ENCODE assay signal across 30 cellular contexts in the genomic region with DNA sequence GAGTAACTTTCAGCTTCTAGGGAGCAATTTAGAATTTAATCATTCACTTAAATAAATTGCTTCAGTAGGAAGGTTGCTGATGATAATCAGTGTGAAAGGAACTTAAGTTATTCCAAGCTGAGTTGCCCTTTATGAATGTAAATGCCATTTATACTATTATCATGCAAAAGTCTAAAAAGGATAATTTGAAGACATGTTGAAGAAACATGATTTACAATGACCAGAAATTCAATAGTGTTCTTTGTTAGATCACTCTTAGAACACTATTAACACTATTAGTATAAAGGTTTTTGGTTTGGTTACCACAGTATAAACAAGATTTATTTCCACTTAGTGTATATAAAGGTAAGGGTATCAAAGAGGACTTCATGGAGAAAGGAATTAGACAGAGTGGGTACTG. TPM values are rescaled to one million over a fixed set of nuclear protein-coding genes. Genes with fewer than 3 reads are reported as not detected.
"Had no signal": no experiment of that assay in that cellular context is flagged by ENCODE, and none has a peak within 500 bp of the region (broad histone marks: within the 10 kb centered on the region; RNA-seq: fewer than 3 reads in every experiment).

No MANE protein-coding gene starts in this region.

- H3K4me1 ChIP-seq: stomach, suprapubic skin, testis, thyroid gland, tibial artery, tibial nerve, transverse colon, upper lobe of left lung, upper lobe of right lung, uterus, vagina had no signal

- H3K9me3 ChIP-seq: suprapubic skin, testis, thoracic aorta, thyroid gland, tibial artery, transverse colon, upper lobe of left lung, upper lobe of right lung, uterus, vagina had no signal

- DNase-seq: stimulated activated CD4-positive, alpha-beta T cell treated with anti-CD3 and anti-CD28 coated beads, Interleukin-2, amount 100 ng/mL, for 24 hours; stimulated activated CD4-positive, alpha-beta T cell treated with anti-CD3 and anti-CD28 coated beads, Interleukin-4, amount 100 ng/mL, for 1 hour; stimulated activated CD4-positive, alpha-beta T cell treated with anti-CD3 and anti-CD28 coated beads, Interleukin-4, amount 100 ng/mL, for 24 hours; stimulated activated CD4-positive, alpha-beta T cell treated with anti-CD3 and anti-CD28 coated beads, Interleukin-4, amount 100 ng/mL, for 4 hours; stimulated activated CD8-positive, alpha-beta memory T cell treated with anti-CD3 and anti-CD28 coated beads, Interleukin-4, amount 100 ng/mL, for 48 hours; stimulated activated naive B cell treated with anti-CD40 and anti-IgM and Interleukin-4, amounts not matched to agents 10 μg/mL and 1 μg/mL and 100 μg/mL, for 72 hours; stimulated activated naive CD4-positive, alpha-beta T cell; stimulated activated naive CD4-positive, alpha-beta T cell treated with Interleukin-2 at 50 U/mL for 16 hours; stimulated activated naive CD8-positive, alpha-beta T cell treated with anti-CD3 and anti-CD28 coated beads, Interleukin-15, amount 100 ng/mL, for 72 hours; stimulated activated naive CD8-positive, alpha-beta T cell treated with anti-CD3 and anti-CD28 coated beads, Interleukin-15, Interleukin-2, amounts not matched to agents 100 U/mL and 50 U/mL, for 24 hours; stomach; testis; thyroid gland; tibial artery; transverse colon; upper lobe of left lung; upper lobe of right lung; uterus had no signal

- H3K4me3 ChIP-seq: stomach, suprapubic skin, testis, thoracic aorta, thyroid gland, tibial artery, tibial nerve, transverse colon, upper lobe of left lung, upper lobe of right lung, uterus, vagina had no signal

- H3K27me3 ChIP-seq: testis, thyroid gland, tibial artery, tibial nerve, upper lobe of left lung, upper lobe of right lung, uterus, vagina had no signal

- H3K36me3 ChIP-seq: stomach, suprapubic skin, thoracic aorta, thyroid gland, tibial artery, tibial nerve, transverse colon, upper lobe of left lung, upper lobe of right lung, uterus, vagina had no signal

- H3K27ac ChIP-seq: stomach, suprapubic skin, testis, thoracic aorta, thyroid gland, tibial artery, tibial nerve, transverse colon, upper lobe of left lung, upper lobe of right lung, uterus, vagina had no signal

- ATAC-seq: stimulated activated effector memory CD8-positive, alpha-beta T cell treated with anti-CD3 and anti-CD28 coated beads, Interleukin-12 subunit alpha, Interleukin-12 subunit beta, amount 100 ng/mL, for 72 hours; stimulated activated memory B cell treated with anti-CD40 and anti-IgM and Interleukin-4, amounts not matched to agents 10 μg/mL and 1 μg/mL and 100 μg/mL, for 72 hours; stimulated activated naive B cell treated with anti-CD40 and anti-IgM and Interleukin-4, amounts not matched to agents 10 μg/mL and 1 μg/mL and 100 μg/mL, for 72 hours; stimulated activated naive CD8-positive, alpha-beta T cell treated with anti-CD3 and anti-CD28 coated beads, Interleukin-15, amount 100 ng/mL, for 72 hours; stimulated activated naive CD8-positive, alpha-beta T cell treated with anti-CD3 and anti-CD28 coated beads, Interleukin-15, Interleukin-2, amounts not matched to agents 100 U/mL and 50 U/mL, for 24 hours; upper lobe of right lung had no signal

- FAIRE-seq: urothelium cell line had no signal

RNA-seq across cellular contexts. Expression of a gene that starts 1.6 kb away (rescaled TPM):
- total RNA-seq: stomach, subcutaneous adipose tissue, suprapubic skin, temporal lobe, testis, thoracic aorta, thyroid gland, tibial nerve, transverse colon, upper lobe of left lung, upper lobe of right lung, ureter, urinary bladder, uterus, vagina had no signal
- polyA plus RNA-seq: stomach, thymus, urinary bladder had no signal

RNA-seq across cellular contexts. Expression of a gene that starts 7.1 kb away (rescaled TPM):
- total RNA-seq: stomach, subcutaneous adipose tissue, temporal lobe, testis, thoracic aorta, thyroid gland, tibial nerve, transverse colon, upper lobe of left lung, upper lobe of right lung, ureter, urinary bladder, uterus, vagina had no signal
- polyA plus RNA-seq: stomach, urinary bladder had no signal
